Comparison of ENCODE assay signal across 8 cellular contexts in genomic region chr5:59810041-59810440, GRCh38.
DNase-seq lines count a peak whose midpoint lies in the region; FAIRE-seq and TF ChIP-seq lines count a peak whose summit lies in the region.

No MANE protein-coding gene starts in this region.

- no peak overlapping the region for H3K56ac ChIP-seq in H9 (ENCODE audit: insufficient read length, low read depth, low read length)

- H3K23ac ChIP-seq in H9 (ENCODE audit: insufficient read length, low read depth, low read length): no peak overlapping the region

- no peak overlapping the region for H4K5ac ChIP-seq in H9 (ENCODE audit: insufficient read length, low read depth, low read length)

- H3K4me1 ChIP-seq in H9 (ENCODE audit: insufficient read depth, low read length): no peaks in the 10 kb centered on the region

- H3K14ac ChIP-seq in H9 (ENCODE audit: insufficient read depth, low read length): no peak overlapping the region

- peaks cover 4 to 5% of the 10 kb centered on the region in 2 experiments; a peak in 3 of 4 replicates for H3K4me1 Mint-ChIP-seq in H9

- H3K79me2 ChIP-seq in H9 (ENCODE audit: insufficient read depth, low read length): no peaks in the 10 kb centered on the region

- H3K27ac ChIP-seq in H9 (ENCODE audit: insufficient read length, low read depth, low read length): no peak overlapping the region
- H3K27ac ChIP-seq in WERI-Rb-1: no peak overlapping the region

- no peak overlapping the region for H2BK5ac ChIP-seq in H9 (ENCODE audit: insufficient read length, low read length)

- H3K18ac ChIP-seq in H9 (ENCODE audit: insufficient read length, low read depth, low read length): no peak overlapping the region

- H3K4me3 Mint-ChIP-seq in H9: peak overlapping the region; percentile 54; a peak in 4 of 5 replicates

- H2AFZ ChIP-seq in H9 (ENCODE audit: low read length): peak overlapping the region; percentile 69

- no peak overlapping the region for H2AK5ac ChIP-seq in H9 (ENCODE audit: insufficient read length, low read length)

- H3K27me3 Mint-ChIP-seq in H9 (ENCODE audit: low read depth): peaks cover 7% of the 10 kb centered on the region

- WGBS in H9 (ENCODE audit: extremely low coverage, insufficient read length, low lambda C conversion rate): no CpG with 5 or more reads among the region's 14 CpGs

- H2BK120ac ChIP-seq in H9 (ENCODE audit: low read depth, low read length, poor library complexity, severe bottlenecking): no peak overlapping the region

- peak overlapping the region; percentile 65 for H3K4me2 ChIP-seq in H9 (ENCODE audit: insufficient read depth, insufficient read length, low read length)

- peak; percentile 57 for DNase-seq in GDM1 (lab: John Stamatoyannopoulos, UW)
- DNase-seq in H9: peak; percentile 56
- DNase-seq in NCI-H1105 treated with DMSO at 0.1 percent for 48 hours (lab: John Stamatoyannopoulos, UW): peak; percentile 41
- peak; percentile 74 for DNase-seq in WERI-Rb-1
- peak; percentile 82 to 86 for DNase-seq in cardiac fibroblast (ENCODE audit: low read depth in 2 of 2)
- DNase-seq in stimulated activated CD4-positive, alpha-beta T cell treated with anti-CD3 and anti-CD28 coated beads, Interleukin-1b, Interleukin-23, amount 100 ng/mL, for 24 hours (ENCODE audit: low read depth in 4 of 4, low spot score in 1 of 4): peak in 3 of 4 experiments; percentile 28 to 46 (median 45)
- DNase-seq in DMS153 (lab: John Stamatoyannopoulos, UW): no peak

- H3K36me3 ChIP-seq in WERI-Rb-1: no peaks in the 10 kb centered on the region

- no peaks in the 10 kb centered on the region for H4K20me1 ChIP-seq in H9 (ENCODE audit: control insufficient read depth, insufficient read depth, insufficient read length)

- no peaks in the 10 kb centered on the region for H3K9me3 ChIP-seq in H9 (ENCODE audit: control insufficient read depth, low read depth, low read length)
- no peaks in the 10 kb centered on the region for H3K9me3 ChIP-seq in WERI-Rb-1 (ENCODE audit: severe bottlenecking)

- no peak overlapping the region for H3K9ac ChIP-seq in H9 (ENCODE audit: extremely low read depth, insufficient read length, low read length)

- no peaks in the 10 kb centered on the region for H3K79me1 ChIP-seq in H9 (ENCODE audit: insufficient read depth, low read depth, low read length, poor library complexity, severe bottlenecking)

- H3K4me3 ChIP-seq in WERI-Rb-1 (ENCODE audit: low read depth, low read length) (peak overlapping the region; percentile 35), cardiac fibroblast (replicated peaks in 1 of 2; ENCODE audit: low read depth in 2 of 2, low read length in 2 of 2) (peak overlapping the region in 1 of 2 donors; percentile 2)

- H3K9me3 Mint-ChIP-seq in H9: no peaks in the 10 kb centered on the region

- H3K27ac Mint-ChIP-seq in H9: no peak overlapping the region

- H2BK20ac ChIP-seq in H9 (ENCODE audit: low read depth, low read length, poor library complexity, severe bottlenecking): no peak overlapping the region

- H3K27me3 ChIP-seq in H9 (ENCODE audit: insufficient read depth, low read length): no peaks in the 10 kb centered on the region
- H3K27me3 ChIP-seq in WERI-Rb-1 (ENCODE audit: insufficient read depth, low read depth, severe bottlenecking): no peaks in the 10 kb centered on the region

- H4K91ac ChIP-seq in H9 (ENCODE audit: insufficient read length, low read depth, low read length): no peak overlapping the region

- H2BK15ac ChIP-seq in H9 (ENCODE audit: low read depth, low read length): no peak overlapping the region

- H3K23me2 ChIP-seq in H9 (ENCODE audit: insufficient read length, low read depth, low read length, poor library complexity, severe bottlenecking): no peaks in the 10 kb centered on the region

- TF ChIP-seq CTCF in H9 (conservative IDR thresholded peaks at IDR 0.05) (peak; percentile 96), WERI-Rb-1 (IDR thresholded peaks at IDR 0.05; ENCODE audit: low read depth, low read length) (peak; percentile 75), cardiac fibroblast (IDR thresholded peaks at IDR 0.05; ENCODE audit: low read depth, low read length) (peak; percentile 85)

- no peak overlapping the region for H2BK12ac ChIP-seq in H9 (ENCODE audit: insufficient read length, low read depth, low read length)

- H3K4ac ChIP-seq in H9 (ENCODE audit: low read depth, low read length): no peak overlapping the region

- no peak overlapping the region for H3T11ph ChIP-seq in H9 (ENCODE audit: low read length)

- peak; percentile 75 for FAIRE-seq in islet of Langerhans (lab: Jason Lieb, UNC)

- no peaks in the 10 kb centered on the region for H3K36me3 Mint-ChIP-seq in H9 (ENCODE audit: insufficient read depth in 1 of 3, low read depth in 3 of 3)

- H4K8ac ChIP-seq in H9 (replicated peaks; ENCODE audit: insufficient read length, low read depth, low read length): no peak overlapping the region
